Comparison of ENCODE assay signal across 20 cellular contexts in the genomic region with DNA sequence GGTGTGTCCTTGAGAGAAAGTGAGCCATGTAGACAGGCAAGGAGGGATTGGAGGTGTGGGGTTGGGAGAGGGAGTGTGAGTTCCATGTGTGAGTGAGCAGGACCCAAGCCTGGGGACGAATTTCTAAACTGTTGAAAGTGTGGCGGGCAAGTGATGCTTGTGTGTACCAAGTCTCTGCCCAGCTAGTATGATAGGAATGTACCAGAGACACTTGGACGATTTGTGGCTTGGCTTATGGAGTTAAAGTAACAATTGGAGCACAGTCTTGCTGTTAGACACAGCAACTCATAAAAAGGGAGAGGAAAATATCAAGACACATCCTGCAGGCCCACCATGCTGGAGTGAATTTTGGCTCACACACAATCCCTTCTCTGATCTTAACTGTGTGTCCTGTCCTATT. TPM values are rescaled to one million over a fixed set of nuclear protein-coding genes. Genes with fewer than 3 reads are reported as not detected.
DNase-seq lines count a peak whose midpoint lies in the region; ATAC-seq and TF ChIP-seq lines count a peak whose summit lies in the region.
"Had no signal": no experiment of that assay in that cellular context is flagged by ENCODE, and none has a peak within 500 bp of the region (broad histone marks: within the 10 kb centered on the region; RNA-seq: fewer than 3 reads in every experiment).

No MANE protein-coding gene starts in this region.

- H3K4me1 ChIP-seq in CD4-positive, CD25-positive, alpha-beta regulatory T cell (ENCODE audit: control insufficient read depth, insufficient read depth, low read length, poor library complexity, severe bottlenecking): no peaks in the 10 kb centered on the region
- H3K4me1 ChIP-seq in tibial artery: peaks cover 0 to 82% (median 39%) of the 10 kb centered on the region in 4 donors

- ATAC-seq in CD4-positive, CD25-positive, alpha-beta regulatory T cell (ENCODE audit: low read depth in 2 of 2): no peak
- no peak for ATAC-seq in HG03521 (IDR thresholded peaks at IDR 0.05; ENCODE audit: unreplicated experiment)
- ATAC-seq: GM23338, K562, Right ventricle myocardium inferior had no signal

- H3K27ac Mint-ChIP-seq in CD4-positive, CD25-positive, alpha-beta regulatory T cell: peak overlapping the region in 2 of 3 donors; percentile 26 to 30
- no peak overlapping the region for H3K27ac Mint-ChIP-seq in immature natural killer cell
- H3K27ac Mint-ChIP-seq: CD4-positive, alpha-beta T cell; GM23338 had no signal

- intact Hi-C loops in tibial artery (cut with DNase I; ENCODE audit: low total_unique reads): no loop called here

- no peaks in the 10 kb centered on the region for H3K27me3 ChIP-seq in CD4-positive, CD25-positive, alpha-beta regulatory T cell (ENCODE audit: control insufficient read depth, insufficient read depth, low read length)
- no peaks in the 10 kb centered on the region for H3K27me3 ChIP-seq in tibial artery
- H3K27me3 ChIP-seq: MG63 had no signal

- no peak overlapping the region for H3K4me3 ChIP-seq in CD4-positive, CD25-positive, alpha-beta regulatory T cell (ENCODE audit: low read depth, low read length)
- no peak overlapping the region for H3K4me3 ChIP-seq in tibial artery
- H3K4me3 ChIP-seq: GM23338, K562, MG63 had no signal

- peaks cover 0 to 2% (median 0%) of the 10 kb centered on the region in 7 donors for H3K9me3 Mint-ChIP-seq in CD4-positive, CD25-positive, alpha-beta regulatory T cell
- H3K9me3 Mint-ChIP-seq in immature natural killer cell: no peaks in the 10 kb centered on the region
- H3K9me3 Mint-ChIP-seq: CD4-positive, alpha-beta T cell had no signal

- no peaks in the 10 kb centered on the region for H3K27me3 Mint-ChIP-seq in CD4-positive, CD25-positive, alpha-beta regulatory T cell
- peaks cover 0 to 2% (median 0%) of the 10 kb centered on the region in 3 donors for H3K27me3 Mint-ChIP-seq in immature natural killer cell (ENCODE audit: low read depth in 3 of 3)
- H3K27me3 Mint-ChIP-seq: CD4-positive, alpha-beta T cell had no signal

- no peaks in the 10 kb centered on the region for H3K36me3 ChIP-seq in CD4-positive, CD25-positive, alpha-beta regulatory T cell (ENCODE audit: control insufficient read depth, insufficient read depth, low read length)
- no peaks in the 10 kb centered on the region for H3K36me3 ChIP-seq in tibial artery
- H3K36me3 ChIP-seq: MG63 had no signal

- H3K36me3 Mint-ChIP-seq in CD4-positive, CD25-positive, alpha-beta regulatory T cell: peaks cover 13% of the 10 kb centered on the region
- H3K36me3 Mint-ChIP-seq in immature natural killer cell: no peaks in the 10 kb centered on the region

- no peaks in the 10 kb centered on the region for H3K9me3 ChIP-seq in CD4-positive, CD25-positive, alpha-beta regulatory T cell (ENCODE audit: control insufficient read depth in 2 of 2, low read length in 2 of 2)
- H3K9me3 ChIP-seq in tibial artery: no peaks in the 10 kb centered on the region
- H3K9me3 ChIP-seq: MG63 had no signal

- peaks cover 4 to 26% (median 15%) of the 10 kb centered on the region in 4 donors for H3K4me1 Mint-ChIP-seq in CD4-positive, CD25-positive, alpha-beta regulatory T cell
- H3K4me1 Mint-ChIP-seq in immature natural killer cell: peaks cover 15 to 26% of the 10 kb centered on the region in 2 donors
- H3K4me1 Mint-ChIP-seq: GM23338 had no signal

- H3K4me3 Mint-ChIP-seq in CD4-positive, CD25-positive, alpha-beta regulatory T cell: peak overlapping the region in 1 of 4 donors; percentile 27
- H3K4me3 Mint-ChIP-seq in immature natural killer cell: no peak overlapping the region
- H3K4me3 Mint-ChIP-seq: CD4-positive, alpha-beta T cell; GM23338 had no signal

- no peak overlapping the region for H3K27ac ChIP-seq in CD4-positive, CD25-positive, alpha-beta regulatory T cell (ENCODE audit: insufficient read depth, low read length, poor library complexity, severe bottlenecking)
- peak overlapping the region; percentile 63 to 69 for H3K27ac ChIP-seq in tibial artery

- no peak for TF ChIP-seq CTCF in tibial artery (IDR thresholded peaks at IDR 0.05)

- DNase-seq in CD4-positive, CD25-positive, alpha-beta regulatory T cell: no peak
- peak; percentile 4 for DNase-seq in RPMI7951 (ENCODE audit: low read depth)
- peak; percentile 15 for DNase-seq in iris pigment epithelial cell (ENCODE audit: low read depth)
- no peak for DNase-seq in tibial artery
- no peak for DNase-seq in globus pallidus (ENCODE audit: low spot score)
- no peak for DNase-seq in immature natural killer cell
- DNase-seq: AML-193; Calu3; CD4-positive, alpha-beta T cell; DMS79; MG63; NCI-H1105; NCI-H187; NCI-H774 had no signal

RNA-seq across cellular contexts. Expression of a gene that starts 8.5 kb away (rescaled TPM):
- 2.0 TPM for total RNA-seq in CD4-positive, CD25-positive, alpha-beta regulatory T cell
- not detected for polyA plus RNA-seq in CD4-positive, CD25-positive, alpha-beta regulatory T cell
- total RNA-seq in RPMI7951 (2014; rRNA removed; shearing (Covaris generic)): not detected in 2 replicates
- polyA plus RNA-seq in immature natural killer cell: not detected
- total RNA-seq: A673, Calu3, GM23338, K562, NCI-H460 had no signal
- polyA plus RNA-seq: K562 had no signal

Comparison
In these comparisons a context has a peak if more than half of its experiments do, and no peak if none do; other contexts are left out.
1. DNase-seq: peak in RPMI7951 (single experiment) and iris pigment epithelial cell (single experiment); none in CD4-positive, CD25-positive, alpha-beta regulatory T cell (0 of 3), tibial artery (0 of 2), globus pallidus (single experiment) and immature natural killer cell (0 of 3).
2. H3K27ac Mint-ChIP-seq: peak in CD4-positive, CD25-positive, alpha-beta regulatory T cell (2 of 3); none in immature natural killer cell (0 of 6).